8 cellular contexts compared by ENCODE assay signal in the genomic region with DNA sequence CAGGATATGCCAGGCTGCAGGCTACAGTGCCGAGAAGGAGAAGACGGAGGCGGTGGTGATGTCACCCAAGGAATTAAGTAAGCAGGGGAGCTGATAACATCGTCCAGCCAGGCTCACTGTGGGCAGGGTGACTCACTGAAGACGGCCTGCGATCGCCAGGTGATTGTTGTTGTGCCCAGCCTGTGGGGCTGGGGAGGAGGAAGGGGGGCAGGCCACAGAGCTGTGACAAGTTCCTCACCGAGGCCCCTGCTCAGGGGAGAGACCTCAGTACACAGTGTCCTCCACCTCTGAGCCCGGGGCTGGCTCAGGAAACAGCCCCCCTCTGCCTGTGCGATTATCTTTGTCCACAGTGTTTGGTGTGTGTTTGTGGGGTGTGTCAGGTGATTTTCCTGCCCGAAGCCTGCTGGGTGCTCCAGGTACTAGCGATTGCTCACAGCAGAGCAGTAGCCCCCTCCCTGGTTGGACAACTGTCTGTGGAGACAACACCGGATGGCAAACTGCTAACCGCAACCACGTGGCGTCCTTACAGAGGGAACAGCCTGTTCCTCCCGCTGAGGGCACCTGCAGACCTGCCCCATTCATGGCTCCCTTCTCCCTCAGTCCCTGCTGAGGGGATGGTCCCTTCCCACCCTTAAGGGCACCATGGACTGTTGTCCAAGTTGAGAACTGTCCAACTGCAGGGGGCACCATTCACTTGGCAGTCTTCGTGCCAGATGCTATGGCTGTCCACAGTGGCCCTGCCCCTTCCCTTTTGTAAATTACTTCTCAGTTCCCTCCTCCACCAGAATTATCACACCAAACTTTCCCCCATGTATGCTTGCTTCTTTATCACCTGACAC.
DNase-seq lines count a peak whose midpoint lies in the region; ATAC-seq and TF ChIP-seq lines count a peak whose summit lies in the region.

No MANE protein-coding gene starts in this region.

- H3K9ac ChIP-seq in Loucy (ENCODE audit: low read depth, low read length, poor library complexity, severe bottlenecking) = peak overlapping the region; percentile 78

- peak overlapping the region; percentile 70 to 96 for H3K27ac ChIP-seq in left lung

- H4K20me1 ChIP-seq in Loucy (ENCODE audit: insufficient read depth, low read length, poor library complexity, severe bottlenecking) = no peaks in the 10 kb centered on the region

- H3K4me1 ChIP-seq in Loucy (ENCODE audit: insufficient read depth, low read length, poor library complexity, severe bottlenecking) (peaks cover 85% of the 10 kb centered on the region), left lung (peaks cover 23 to 99% of the 10 kb centered on the region in 2 donors)

- peak overlapping the region; percentile 63 for H3K4me2 ChIP-seq in Loucy (ENCODE audit: low read depth, low read length, poor library complexity, severe bottlenecking)

- DNase-seq in C1 segment of cervical spinal cord (lab: John Stamatoyannopoulos, UW) (peak in 9 of 14 donors; percentile 32 to 75 (median 42)), left lung (peak; percentile 86 to 92), NCI-H187 (lab: John Stamatoyannopoulos, UW) (no peak)
- DNase-seq in activated CD4-positive, CD25-positive, alpha-beta regulatory T cell treated with anti-CD3 and anti-CD28 coated beads, Interleukin-2, amount 50 U/mL, for 16 hours (ENCODE audit: low read depth, low spot score) = peak; percentile 37
- DNase-seq in central memory CD4-positive, alpha-beta T cell = peak; percentile 91
- DNase-seq in stimulated activated CD4-positive, alpha-beta T cell treated with anti-CD3 and anti-CD28 coated beads, TNF-alpha, amount 100 ng/mL, for 24 hours (ENCODE audit: low read depth in 3 of 3) = peak; percentile 36 to 65 (median 54)

- H3K9me2 ChIP-seq in Loucy (replicated peaks; ENCODE audit: low read depth, low read length) = no peaks in the 10 kb centered on the region

- no peak overlapping the region for H2AFZ ChIP-seq in Loucy (ENCODE audit: low read length)

- peak; percentile 61 for TF ChIP-seq CTCF in Loucy (conservative IDR thresholded peaks at IDR 0.05; ENCODE audit: low read length)
- TF ChIP-seq CTCF in left lung (IDR thresholded peaks at IDR 0.05) = peak; percentile 28 to 61

- no peaks in the 10 kb centered on the region for H3K27me3 ChIP-seq in Loucy (ENCODE audit: insufficient read depth, low read length, poor library complexity, severe bottlenecking)
- no peaks in the 10 kb centered on the region for H3K27me3 ChIP-seq in left lung

- H3K4me3 ChIP-seq in Loucy (ENCODE audit: low read length, poor library complexity, severe bottlenecking) (peak overlapping the region; percentile 47), left lung (peak overlapping the region in 1 of 2 donors; percentile 9)

- intact Hi-C loops in left lung (cut with DNase I) = loop anchor here in 1 of 2 donors (10.0 kb wide), 1 partner anchor 94 kb away; the partner anchor contains the start of gene ZFP36L2

- peaks cover 11% of the 10 kb centered on the region; the same call in 1 of the 2 replicates for H3F3A ChIP-seq in Loucy (ENCODE audit: low read depth)

- H3K9me3 ChIP-seq in Loucy (ENCODE audit: insufficient read depth, low read depth, low read length) (no peaks in the 10 kb centered on the region), left lung (no peaks in the 10 kb centered on the region)

- ATAC-seq in GM19468 (IDR thresholded peaks at IDR 0.05; ENCODE audit: extremely low read depth, unreplicated experiment) (peak; percentile 28), left lung (peak; percentile 54)

- no peaks in the 10 kb centered on the region for H3K79me2 ChIP-seq in Loucy (ENCODE audit: insufficient read depth, low read length)

- H3K36me3 ChIP-seq in Loucy (ENCODE audit: insufficient read depth, low read length) (no peaks in the 10 kb centered on the region), left lung (no peaks in the 10 kb centered on the region)

Comparison
In these comparisons a context has a peak if more than half of its experiments do, and no peak if none do; other contexts are left out.
1. DNase-seq: peak in C1 segment of cervical spinal cord (9 of 14), activated CD4-positive, CD25-positive, alpha-beta regulatory T cell treated with anti-CD3 and anti-CD28 coated beads, Interleukin-2, amount 50 U/mL, for 16 hours (single experiment), central memory CD4-positive, alpha-beta T cell (single experiment), left lung (2 of 2) and stimulated activated CD4-positive, alpha-beta T cell treated with anti-CD3 and anti-CD28 coated beads, TNF-alpha, amount 100 ng/mL, for 24 hours (3 of 3); none in NCI-H187 (0 of 2).